Comparison of ENCODE assay signal across 1 cellular context in genomic region chr6:33990061-33990541, GRCh38.
A peak's percentile ranks its signal among the peaks of the same experiment; 100 is the strongest.
TF ChIP-seq lines count a peak whose summit lies in the region.

No MANE protein-coding gene starts in this region.

TF ChIP-seq in K562, 482 proteins besides CTCF, POLR2A, EP300 and RAD21 (continued from another document):
- TF ChIP-seq ZNF740 (CRISPR knock-in tag; IDR thresholded peaks at IDR 0.05): no peak
- no peak for TF ChIP-seq ZNF740 (tag; IDR thresholded peaks at IDR 0.05)
- TF ChIP-seq CAMTA2 (CRISPR knock-in tag; conservative IDR thresholded peaks at IDR 0.05): no peak
- TF ChIP-seq ZNF395 (CRISPR knock-in tag; IDR thresholded peaks at IDR 0.05): 0 out of 2 replicates have a peak, but pooled peaks have one; percentile 36
- TF ChIP-seq TRIM25 (IDR thresholded peaks at IDR 0.05; ENCODE audit: borderline replicate concordance): no peak
- no peak for TF ChIP-seq ZNF212 (CRISPR knock-in tag; IDR thresholded peaks at IDR 0.05)
- TF ChIP-seq ESRRB (CRISPR knock-in tag; IDR thresholded peaks at IDR 0.05; ENCODE audit: borderline replicate concordance): no peak
- TF ChIP-seq NCOR1 (IDR thresholded peaks at IDR 0.05): peak; percentile 48
- no peak for TF ChIP-seq CBFB (CRISPR knock-in tag; IDR thresholded peaks at IDR 0.05)
- TF ChIP-seq ARID3A (IDR thresholded peaks at IDR 0.05; ENCODE audit: borderline replicate concordance, low read depth, low read length): no peak
- no peak for TF ChIP-seq PYGO2 (tag; IDR thresholded peaks at IDR 0.05)
- TF ChIP-seq SOX6 (IDR thresholded peaks at IDR 0.05): peak; percentile 17; the same call in 1 of the 2 replicates
- TF ChIP-seq STAT5A (IDR thresholded peaks at IDR 0.05; ENCODE audit: borderline replicate concordance, low read length): peak; percentile 47; the same call in 1 of the 2 replicates
- TF ChIP-seq THRA (IDR thresholded peaks at IDR 0.05): no peak
- no peak for TF ChIP-seq BRCA1 (IDR thresholded peaks at IDR 0.05)
- TF ChIP-seq BRCA1 (CRISPR knock-in tag; IDR thresholded peaks at IDR 0.05): no peak
- no peak for TF ChIP-seq FIP1L1 (IDR thresholded peaks at IDR 0.05; ENCODE audit: low read depth, low read length, poor library complexity, severe bottlenecking)
- no peak for TF ChIP-seq ZNF644 (tag; IDR thresholded peaks at IDR 0.05; ENCODE audit: low read depth)
- no peak for TF ChIP-seq E2F3 (CRISPR knock-in tag; IDR thresholded peaks at IDR 0.05)
- TF ChIP-seq RBM22 (IDR thresholded peaks at IDR 0.05; ENCODE audit: low read depth, low read length, poor library complexity, severe bottlenecking): no peak
- no peak for TF ChIP-seq OTX1 (CRISPR knock-in tag; IDR thresholded peaks at IDR 0.05)
- TF ChIP-seq TEAD4 (IDR thresholded peaks at IDR 0.05; ENCODE audit: low read length): peak; percentile 86
- no peak for TF ChIP-seq TEAD4 (CRISPR knock-in tag; IDR thresholded peaks at IDR 0.05; ENCODE audit: borderline replicate concordance)
- TF ChIP-seq TAF9B (IDR thresholded peaks at IDR 0.05; ENCODE audit: partially characterized antibody): no peak
- no peak for TF ChIP-seq SMAD1 (IDR thresholded peaks at IDR 0.05; ENCODE audit: low read depth, low read length, partially characterized antibody)
TF ChIP-seq in K562: peak in this region for 19.
